In the genomic region with DNA sequence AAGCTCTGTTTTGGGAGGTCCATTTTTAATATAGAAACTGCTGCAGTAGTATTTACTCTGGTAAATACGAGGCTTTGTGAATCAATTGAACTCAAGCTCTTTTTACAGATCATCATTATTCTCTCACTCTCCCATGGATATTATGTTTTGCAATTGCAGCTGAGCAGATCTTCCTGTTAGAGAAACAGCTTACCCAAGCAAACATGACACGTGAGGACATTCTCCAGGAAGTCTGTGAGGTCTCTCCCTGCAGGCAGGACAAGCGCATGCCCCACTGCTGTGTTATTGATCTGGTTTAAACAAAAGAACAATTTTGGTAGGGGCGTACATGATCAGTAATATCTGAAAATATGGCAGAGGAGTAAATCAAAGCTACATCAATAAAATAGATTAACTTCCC, we compare ENCODE assay signal across 16 cellular contexts.
DNase-seq lines count a peak whose midpoint lies in the region; ATAC-seq, FAIRE-seq and TF ChIP-seq lines count a peak whose summit lies in the region.
"Had no signal": no experiment of that assay in that cellular context is flagged by ENCODE, and none has a peak within 500 bp of the region (broad histone marks: within the 10 kb centered on the region; RNA-seq: fewer than 3 reads in every experiment).

No MANE protein-coding gene starts in this region.

- H3K9me3 ChIP-seq in liver (ENCODE audit: control insufficient read depth in 4 of 4, low read length in 3 of 4) (no peaks in the 10 kb centered on the region), HepG2 (ENCODE audit: low read length) (no peaks in the 10 kb centered on the region), muscle layer of colon (ENCODE audit: low read length) (no peaks in the 10 kb centered on the region), vagina (no peaks in the 10 kb centered on the region), thyroid gland (no peaks in the 10 kb centered on the region)
- H3K9me3 ChIP-seq: colonic mucosa had no signal

- peak; percentile 7 to 9 for TF ChIP-seq RAD21 in liver (IDR thresholded peaks at IDR 0.05)
- no peak for TF ChIP-seq RAD21 in HepG2 (CRISPR knock-in tag; IDR thresholded peaks at IDR 0.05)

- H3K4me2 ChIP-seq in HepG2 (ENCODE audit: low read depth, low read length): no peak overlapping the region

- no peaks in the 10 kb centered on the region for H3K79me2 ChIP-seq in HepG2 (ENCODE audit: insufficient read depth, low read length)

- ATAC-seq in HepG2 (no peak), GM18502 (IDR thresholded peaks at IDR 0.05; ENCODE audit: poor library complexity, unreplicated experiment) (no peak)

- TF ChIP-seq EP300 in HepG2 (IDR thresholded peaks at IDR 0.05; ENCODE audit: low read depth in 2 of 2, low read length in 2 of 2): no peak
- TF ChIP-seq EP300 in HepG2 (CRISPR knock-in tag; IDR thresholded peaks at IDR 0.05; ENCODE audit: borderline replicate concordance): no peak

- no peaks in the 10 kb centered on the region for H4K20me1 ChIP-seq in HepG2 (ENCODE audit: insufficient read depth, low read length)

- in situ Hi-C loops in HepG2 (cut with HindIII; ENCODE audit: extremely low pct_ligation_motif_present, low pct_unique_long_range_greater_than_20kb): no loop called here

- H3K27me3 ChIP-seq in liver (ENCODE audit: control insufficient read depth in 4 of 4, insufficient read depth in 4 of 4, low read length in 3 of 4) (no peaks in the 10 kb centered on the region), HepG2 (ENCODE audit: control insufficient read depth in 1 of 2, insufficient read depth in 2 of 2, low read length in 2 of 2) (peaks cover 1 to 26% of the 10 kb centered on the region in 2 experiments; a peak in 4 of 5 replicates), muscle layer of colon (ENCODE audit: control insufficient read depth in 1 of 2, insufficient read depth in 2 of 2, low read length in 2 of 2) (no peaks in the 10 kb centered on the region), vagina (no peaks in the 10 kb centered on the region), thyroid gland (no peaks in the 10 kb centered on the region)
- H3K27me3 ChIP-seq: colonic mucosa had no signal

- DNase-seq in HepG2 (ENCODE audit: low spot score): no peak
- peak; percentile 55 to 57 for DNase-seq in dermis microvascular lymphatic vessel endothelial cell (ENCODE audit: low read depth in 2 of 2)
- peak in 1 of 2 donors; percentile 83 for DNase-seq in vagina (ENCODE audit: extremely low spot score in 2 of 2)
- DNase-seq in HuH-7.5 (ENCODE audit: low spot score): no peak
- DNase-seq in thyroid gland: no peak
- DNase-seq: activated CD4-positive, alpha-beta T cell treated with anti-CD3 and anti-CD28 coated beads, Interleukin-2, amount 50 U/mL, for 1 hour; activated T-cell treated with anti-CD3 and anti-CD28 coated beads, Interleukin-2, amount 50 U/mL, for 24 hours; colonic mucosa; NCI-H187; SIG-M5; stimulated activated CD4-positive, alpha-beta T cell treated with anti-CD3 and anti-CD28 coated beads, Interleukin-12 subunit alpha, Interleukin-12 subunit beta, amount 100 ng/mL, for 4 hours had no signal

- H3K4me3 ChIP-seq in liver (ENCODE audit: low read depth in 1 of 3, low read length in 3 of 3) (no peak overlapping the region), HepG2 (replicated peaks in 1 of 3; ENCODE audit: insufficient read depth in 1 of 3, low read depth in 2 of 3, low read length in 3 of 3) (no peak overlapping the region), muscle layer of colon (ENCODE audit: low read depth in 1 of 2, low read length in 2 of 2) (no peak overlapping the region), vagina (no peak overlapping the region), thyroid gland (replicated peaks in 1 of 3) (no peak overlapping the region)
- H3K4me3 ChIP-seq: colonic mucosa, lung had no signal

- H3K36me3 ChIP-seq in liver (ENCODE audit: control insufficient read depth in 4 of 4, insufficient read depth in 3 of 4, low read depth in 1 of 4, low read length in 3 of 4) (no peaks in the 10 kb centered on the region), HepG2 (replicated peaks in 1 of 2; ENCODE audit: control insufficient read depth in 1 of 2, insufficient read depth in 2 of 2, low read length in 2 of 2) (no peaks in the 10 kb centered on the region), muscle layer of colon (ENCODE audit: insufficient read depth, low read length) (peaks cover 86% of the 10 kb centered on the region), vagina (peaks cover 12 to 53% of the 10 kb centered on the region in 2 donors), thyroid gland (no peaks in the 10 kb centered on the region)
- H3K36me3 ChIP-seq: colonic mucosa had no signal

- H2AFZ ChIP-seq in HepG2 (ENCODE audit: low read length): no peak overlapping the region

- no peak for TF ChIP-seq CTCF in liver (IDR thresholded peaks at IDR 0.05; ENCODE audit: low read depth, low read length, missing input control)
- TF ChIP-seq CTCF in HepG2 (CRISPR knock-in tag; IDR thresholded peaks at IDR 0.05): no peak
- no peak for TF ChIP-seq CTCF in vagina (IDR thresholded peaks at IDR 0.05)
- no peak for TF ChIP-seq CTCF in thyroid gland (IDR thresholded peaks at IDR 0.05)

- H3K27ac ChIP-seq in liver (ENCODE audit: low read depth in 1 of 2, low read length in 2 of 2) (no peak overlapping the region), HepG2 (ENCODE audit: extremely low read length, insufficient read depth, low read length) (no peak overlapping the region), muscle layer of colon (ENCODE audit: low read depth, low read length) (peak overlapping the region; percentile 1), vagina (peak overlapping the region; percentile 34), thyroid gland (no peak overlapping the region)
- H3K27ac ChIP-seq: colonic mucosa had no signal

- TF ChIP-seq POLR2A in HepG2 (IDR thresholded peaks at IDR 0.05; ENCODE audit: insufficient read depth in 1 of 2, low read depth in 2 of 2, low read length in 2 of 2): no peak
- no peak for TF ChIP-seq POLR2A in vagina (IDR thresholded peaks at IDR 0.05)
- no peak for TF ChIP-seq POLR2A in thyroid gland (IDR thresholded peaks at IDR 0.05)

- FAIRE-seq in HepG2 (lab: Jason Lieb, UNC): no peak
- FAIRE-seq: H1 had no signal

- BruUV-seq in HepG2 (replicated peaks; lab: Mats Ljungman, UMichigan): no TSS peak

- H3K9ac ChIP-seq in liver (ENCODE audit: low read depth in 1 of 2, low read length in 2 of 2) (no peak overlapping the region), HepG2 (ENCODE audit: insufficient read depth, low read depth, low read length) (no peak overlapping the region), muscle layer of colon (ENCODE audit: low read length) (no peak overlapping the region)

- 32% methylated on average over 4 of the region's 4 CpGs for WGBS in liver
- WGBS in HepG2 (ENCODE audit: low lambda C conversion rate): 19% methylated on average over 4 of the region's 4 CpGs
- 72 to 82% methylated on average over 4 of the region's 4 CpGs for WGBS in thyroid gland, 2 donors

- intact Hi-C loops in HepG2 (cut with micrococcal nuclease; ENCODE audit: unreplicated experiment) (no loop called here), vagina (cut with DNase I) (no loop called here), thyroid gland (cut with DNase I) (no loop called here)

- CTCF ChIA-PET in HepG2 (lab: Yijun Ruan, JAX; ENCODE audit: low intra/inter-chr PET ratio, low total read pairs): no interaction called here

- H3K4me1 ChIP-seq in liver (ENCODE audit: control insufficient read depth in 4 of 4, insufficient read depth in 4 of 4, low read length in 3 of 4) (no peaks in the 10 kb centered on the region), HepG2 (ENCODE audit: insufficient read depth, low read length) (no peaks in the 10 kb centered on the region), muscle layer of colon (ENCODE audit: insufficient read depth, low read length) (peaks cover 13% of the 10 kb centered on the region), vagina (no peaks in the 10 kb centered on the region), thyroid gland (no peaks in the 10 kb centered on the region)
- H3K4me1 ChIP-seq: colonic mucosa had no signal

- POLR2A ChIA-PET in HepG2 (lab: Yijun Ruan, JAX): no interaction called here

TF ChIP-seq in liver, 16 proteins besides CTCF, POLR2A, EP300 and RAD21:
- no peak for TF ChIP-seq RXRA (IDR thresholded peaks at IDR 0.05)
- TF ChIP-seq YY1 (IDR thresholded peaks at IDR 0.05): no peak
- TF ChIP-seq GABPA (IDR thresholded peaks at IDR 0.05 in 1 of 2, conservative IDR thresholded peaks at IDR 0.05 in 1 of 2): no peak
TF ChIP-seq in liver: peak in this region for 0.

TF ChIP-seq in HepG2, 621 proteins besides CTCF, POLR2A, EP300 and RAD21 (continues in another document):
- TF ChIP-seq, protein P1, sequence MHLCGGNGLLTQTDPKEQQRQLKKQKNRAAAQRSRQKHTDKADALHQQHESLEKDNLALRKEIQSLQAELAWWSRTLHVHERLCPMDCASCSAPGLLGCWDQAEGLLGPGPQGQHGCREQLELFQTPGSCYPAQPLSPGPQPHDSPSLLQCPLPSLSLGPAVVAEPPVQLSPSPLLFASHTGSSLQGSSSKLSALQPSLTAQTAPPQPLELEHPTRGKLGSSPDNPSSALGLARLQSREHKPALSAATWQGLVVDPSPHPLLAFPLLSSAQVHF (CRISPR knock-in tag; IDR thresholded peaks at IDR 0.05): no peak
- TF ChIP-seq, protein P2, sequence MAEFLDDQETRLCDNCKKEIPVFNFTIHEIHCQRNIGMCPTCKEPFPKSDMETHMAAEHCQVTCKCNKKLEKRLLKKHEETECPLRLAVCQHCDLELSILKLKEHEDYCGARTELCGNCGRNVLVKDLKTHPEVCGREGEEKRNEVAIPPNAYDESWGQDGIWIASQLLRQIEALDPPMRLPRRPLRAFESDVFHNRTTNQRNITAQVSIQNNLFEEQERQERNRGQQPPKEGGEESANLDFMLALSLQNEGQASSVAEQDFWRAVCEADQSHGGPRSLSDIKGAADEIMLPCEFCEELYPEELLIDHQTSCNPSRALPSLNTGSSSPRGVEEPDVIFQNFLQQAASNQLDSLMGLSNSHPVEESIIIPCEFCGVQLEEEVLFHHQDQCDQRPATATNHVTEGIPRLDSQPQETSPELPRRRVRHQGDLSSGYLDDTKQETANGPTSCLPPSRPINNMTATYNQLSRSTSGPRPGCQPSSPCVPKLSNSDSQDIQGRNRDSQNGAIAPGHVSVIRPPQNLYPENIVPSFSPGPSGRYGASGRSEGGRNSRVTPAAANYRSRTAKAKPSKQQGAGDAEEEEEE (CRISPR knock-in tag; IDR thresholded peaks at IDR 0.05; ENCODE audit: borderline replicate concordance): no peak
- TF ChIP-seq, protein P3, sequence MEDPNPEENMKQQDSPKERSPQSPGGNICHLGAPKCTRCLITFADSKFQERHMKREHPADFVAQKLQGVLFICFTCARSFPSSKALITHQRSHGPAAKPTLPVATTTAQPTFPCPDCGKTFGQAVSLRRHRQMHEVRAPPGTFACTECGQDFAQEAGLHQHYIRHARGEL (CRISPR knock-in tag; IDR thresholded peaks at IDR 0.05): no peak
- no peak for TF ChIP-seq TBP (CRISPR knock-in tag; IDR thresholded peaks at IDR 0.05)

Comparison
In these comparisons a context has a peak if more than half of its experiments do, and no peak if none do; other contexts are left out.
1. H3K27ac ChIP-seq: peak in muscle layer of colon (single experiment) and vagina (single experiment); none in liver (0 of 2), HepG2 (single experiment) and thyroid gland (0 of 3).
2. DNase-seq: peak in dermis microvascular lymphatic vessel endothelial cell (2 of 2); none in HepG2 (single experiment), HuH-7.5 (single experiment) and thyroid gland (0 of 2).